11 cellular contexts compared by ENCODE assay signal in the genomic region with DNA sequence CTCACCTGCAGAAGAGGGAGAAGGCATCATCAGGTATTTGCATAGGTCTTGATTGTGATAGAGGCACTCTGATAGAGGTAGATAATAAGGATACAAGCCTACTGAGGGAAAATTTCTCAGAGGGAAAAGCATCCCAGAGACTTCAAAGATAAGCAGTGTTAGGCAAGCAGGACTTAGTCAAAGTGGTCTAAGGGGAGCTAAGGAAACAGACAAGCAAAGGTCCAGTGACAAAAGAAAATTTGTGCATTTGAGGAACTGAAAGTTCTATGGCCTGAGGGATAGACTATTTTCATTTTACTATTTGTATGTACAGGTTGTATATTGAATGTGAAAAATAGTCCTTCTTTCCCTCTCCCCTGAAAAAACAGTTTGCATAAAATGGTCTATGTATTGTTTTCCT. TPM values are rescaled to one million over a fixed set of nuclear protein-coding genes. Genes with fewer than 3 reads are reported as not detected.
A peak's percentile ranks its signal among the peaks of the same experiment; 100 is the strongest.
DNase-seq lines count a peak whose midpoint lies in the region; ATAC-seq and TF ChIP-seq lines count a peak whose summit lies in the region.
"Had no signal": no experiment of that assay in that cellular context is flagged by ENCODE, and none has a peak within 500 bp of the region (broad histone marks: within the 10 kb centered on the region; RNA-seq: fewer than 3 reads in every experiment).

No MANE protein-coding gene starts in this region.

- H3K9me2 ChIP-seq in SK-N-SH = no peaks in the 10 kb centered on the region

- no peak for TF ChIP-seq EP300 in SK-N-SH (IDR thresholded peaks at IDR 0.05; ENCODE audit: borderline replicate concordance in 1 of 2, low read depth in 1 of 2, low read length in 1 of 2)

- no peak for TF ChIP-seq CTCF in SK-N-SH (IDR thresholded peaks at IDR 0.05)

- H3K9me3 ChIP-seq in SK-N-SH (no peaks in the 10 kb centered on the region), neuron (ENCODE audit: low read length) (no peaks in the 10 kb centered on the region)

- peaks cover 7% of the 10 kb centered on the region for H3F3A ChIP-seq in SK-N-SH (replicated peaks; ENCODE audit: insufficient read depth)

- ATAC-seq in SK-N-SH treated with all-trans-retinoic acid at 6 μM for 48 hours (no peak), GM21786 (IDR thresholded peaks at IDR 0.05; ENCODE audit: unreplicated experiment) (peak; percentile 78), HG03159 (IDR thresholded peaks at IDR 0.05; ENCODE audit: unreplicated experiment) (peak; percentile 84)
- no peak for ATAC-seq in activated naive CD8-positive, alpha-beta T cell treated with anti-CD3 and anti-CD28 coated beads, Interleukin-2, amount 50 U/mL, for 24 hours

- no peak overlapping the region for H3K4me3 Mint-ChIP-seq in activated naive CD8-positive, alpha-beta T cell treated with anti-CD3 and anti-CD28 coated beads, Interleukin-2, amount 50 U/mL, for 24 hours
- H3K4me3 Mint-ChIP-seq: GM23338, neural progenitor cell had no signal

- H4K20me1 ChIP-seq in SK-N-SH (ENCODE audit: insufficient read depth) = no peaks in the 10 kb centered on the region

- H3K27me3 ChIP-seq in SK-N-SH (ENCODE audit: insufficient read depth) (no peaks in the 10 kb centered on the region), neuron (ENCODE audit: insufficient read depth, low read length) (no peaks in the 10 kb centered on the region)
- H3K27me3 ChIP-seq: neural progenitor cell had no signal

- POLR2A ChIA-PET in SK-N-SH (lab: Yijun Ruan, JAX) = no interaction called here

- H3K9ac ChIP-seq in SK-N-SH = no peak overlapping the region
- H3K9ac ChIP-seq: neural progenitor cell had no signal

- peaks cover 9 to 14% of the 10 kb centered on the region in 2 experiments for H3K36me3 ChIP-seq in SK-N-SH (replicated peaks in 1 of 2; ENCODE audit: control insufficient read depth in 1 of 2, insufficient read depth in 2 of 2, low read length in 1 of 2)
- no peaks in the 10 kb centered on the region for H3K36me3 ChIP-seq in neuron (ENCODE audit: insufficient read depth, low read length)

- no peak overlapping the region for H3K4me3 ChIP-seq in SK-N-SH (ENCODE audit: low read depth in 2 of 2, low read length in 1 of 2)
- no peak overlapping the region for H3K4me3 ChIP-seq in neuron (ENCODE audit: low read length)
- H3K4me3 ChIP-seq: GM23338, neural progenitor cell had no signal

- no peak for DNase-seq in SK-N-SH
- no peak for DNase-seq in AML-193 (lab: John Stamatoyannopoulos, UW)
- DNase-seq in AG20443 (ENCODE audit: low spot score) = no peak
- DNase-seq in activated naive CD8-positive, alpha-beta T cell treated with anti-CD3 and anti-CD28 coated beads, Interleukin-2, amount 50 U/mL, for 24 hours = no peak
- DNase-seq: DMS 273 treated with DMSO at 0.1 percent for 48 hours had no signal

- no peaks in the 10 kb centered on the region for H3K9me3 Mint-ChIP-seq in activated naive CD8-positive, alpha-beta T cell treated with anti-CD3 and anti-CD28 coated beads, Interleukin-2, amount 50 U/mL, for 24 hours
- H3K9me3 Mint-ChIP-seq: neural progenitor cell had no signal

- H3K27me3 Mint-ChIP-seq in activated naive CD8-positive, alpha-beta T cell treated with anti-CD3 and anti-CD28 coated beads, Interleukin-2, amount 50 U/mL, for 24 hours = no peaks in the 10 kb centered on the region

- CTCF ChIA-PET in SK-N-SH (lab: Yijun Ruan, JAX) = interaction anchor here (0.6 to 3.5 kb wide), 44 partner anchors 8 to 963 kb away, joined by 3 to 44 read pairs (median 5); partner anchors contain the start of gene PLCXD3

- no peak overlapping the region for H3K27ac Mint-ChIP-seq in activated naive CD8-positive, alpha-beta T cell treated with anti-CD3 and anti-CD28 coated beads, Interleukin-2, amount 50 U/mL, for 24 hours
- H3K27ac Mint-ChIP-seq: GM23338, neural progenitor cell had no signal

- H2AFZ ChIP-seq in SK-N-SH (ENCODE audit: low read depth) (peak overlapping the region; percentile 42; the same call in 1 of the 2 replicates), neuron (ENCODE audit: low read depth, low read length) (peak overlapping the region; percentile 79)
- H2AFZ ChIP-seq: GM23338, neural progenitor cell had no signal

- H3K4me1 Mint-ChIP-seq in activated naive CD8-positive, alpha-beta T cell treated with anti-CD3 and anti-CD28 coated beads, Interleukin-2, amount 50 U/mL, for 24 hours = peaks cover 17% of the 10 kb centered on the region
- H3K4me1 Mint-ChIP-seq: GM23338, neural progenitor cell had no signal

- H3K4me1 ChIP-seq in SK-N-SH (ENCODE audit: control insufficient read depth in 1 of 2, insufficient read depth in 2 of 2, low read depth in 1 of 2, low read length in 1 of 2) (no peaks in the 10 kb centered on the region; a peak in 1 of 4 replicates), neuron (ENCODE audit: insufficient read depth, low read length) (no peaks in the 10 kb centered on the region)
- H3K4me1 ChIP-seq: neural progenitor cell had no signal

- H3K4me2 ChIP-seq in SK-N-SH = no peak overlapping the region
- H3K4me2 ChIP-seq: GM23338, neural progenitor cell had no signal

- H3K27ac ChIP-seq in SK-N-SH (ENCODE audit: low read depth in 2 of 2, low read length in 1 of 2) = no peak overlapping the region; a peak in 1 of 4 replicates
- H3K27ac ChIP-seq: neural progenitor cell had no signal

- TF ChIP-seq RAD21 in SK-N-SH (IDR thresholded peaks at IDR 0.05; ENCODE audit: low read length) = no peak

- no peaks in the 10 kb centered on the region for H3K79me2 ChIP-seq in SK-N-SH (ENCODE audit: insufficient read depth)

- peaks cover 38% of the 10 kb centered on the region for H3K36me3 Mint-ChIP-seq in activated naive CD8-positive, alpha-beta T cell treated with anti-CD3 and anti-CD28 coated beads, Interleukin-2, amount 50 U/mL, for 24 hours (ENCODE audit: low read depth)

TF ChIP-seq in SK-N-SH, 30 proteins besides CTCF, POLR2A, EP300 and RAD21:
- TF ChIP-seq NRF1 (IDR thresholded peaks at IDR 0.05; ENCODE audit: low read depth, low read length) = no peak
- no peak for TF ChIP-seq POLR2AphosphoS5 (IDR thresholded peaks at IDR 0.05; ENCODE audit: low read depth, low read length)
- TF ChIP-seq USF1 (IDR thresholded peaks at IDR 0.05; ENCODE audit: borderline replicate concordance, low read depth) = no peak
- TF ChIP-seq CHD2 (IDR thresholded peaks at IDR 0.05; ENCODE audit: low read length, partially characterized antibody) = no peak
- TF ChIP-seq SMC3 (IDR thresholded peaks at IDR 0.05; ENCODE audit: low read depth, low read length) = no peak
- TF ChIP-seq FOSL2 (IDR thresholded peaks at IDR 0.05; ENCODE audit: borderline replicate concordance, low read depth) = no peak
- no peak for TF ChIP-seq MAX (IDR thresholded peaks at IDR 0.05; ENCODE audit: low read depth)
- no peak for TF ChIP-seq JUND (IDR thresholded peaks at IDR 0.05)
- TF ChIP-seq SIN3A (IDR thresholded peaks at IDR 0.05; ENCODE audit: borderline replicate concordance, low read depth, low read length) = no peak
- no peak for TF ChIP-seq YY1 (IDR thresholded peaks at IDR 0.05; ENCODE audit: low read depth)
- no peak for TF ChIP-seq FOXJ3 (CRISPR knock-in tag; IDR thresholded peaks at IDR 0.05)
TF ChIP-seq in SK-N-SH: peak in this region for 0.

TF ChIP-seq in SK-N-SH treated with all-trans-retinoic acid at 6 μM for 48 hours, 23 proteins besides CTCF, POLR2A, EP300 and RAD21 (continues in another document):
- TF ChIP-seq ZFP3 (CRISPR knock-in tag; IDR thresholded peaks at IDR 0.05) (no peak), RARB (CRISPR knock-in tag; IDR thresholded peaks at IDR 0.05) (no peak), ZNF70 (CRISPR knock-in tag; IDR thresholded peaks at IDR 0.05) (no peak), ARNTL (CRISPR knock-in tag; IDR thresholded peaks at IDR 0.05; ENCODE audit: borderline replicate concordance, low read depth) (no peak), ZNF8 (CRISPR knock-in tag; IDR thresholded peaks at IDR 0.05) (no peak), TSHZ2 (CRISPR knock-in tag; IDR thresholded peaks at IDR 0.05) (no peak), OSR1 (CRISPR knock-in tag; IDR thresholded peaks at IDR 0.05) (no peak), CSDC2 (CRISPR knock-in tag; IDR thresholded peaks at IDR 0.05) (no peak), ZC3H10 (CRISPR knock-in tag; IDR thresholded peaks at IDR 0.05) (no peak), CSRNP3 (CRISPR knock-in tag; IDR thresholded peaks at IDR 0.05) (no peak), ESRRG (CRISPR knock-in tag; IDR thresholded peaks at IDR 0.05) (no peak)

RNA-seq across cellular contexts. Expression of gene OXCT1, which starts 27.4 kb away (rescaled TPM):
- polyA plus RNA-seq in SK-N-SH (2012; rRNA removed) = 11.7 and 14.9 TPM in 2 replicates
- polyA plus RNA-seq in SK-N-SH (2012; cell fraction: cytosol; rRNA removed) = 18.4 and 20.9 TPM in 2 replicates
- 6.4 and 12.6 TPM in 2 replicates for polyA plus RNA-seq in SK-N-SH (2012; cell fraction: nucleus; rRNA removed)

Comparison
In these comparisons a context has a peak if more than half of its experiments do, and no peak if none do; other contexts are left out.
1. ATAC-seq: peak in GM21786 (single experiment) and HG03159 (single experiment); none in SK-N-SH treated with all-trans-retinoic acid at 6 μM for 48 hours (single experiment) and activated naive CD8-positive, alpha-beta T cell treated with anti-CD3 and anti-CD28 coated beads, Interleukin-2, amount 50 U/mL, for 24 hours (single experiment).